9 cellular contexts compared by ENCODE assay signal in genomic region chr11:60756307-60757032, GRCh38. TPM values are rescaled to one million over a fixed set of nuclear protein-coding genes. Genes with fewer than 3 reads are reported as not detected.
DNase-seq lines count a peak whose midpoint lies in the region; ATAC-seq and TF ChIP-seq lines count a peak whose summit lies in the region.
"Had no signal": no experiment of that assay in that cellular context is flagged by ENCODE, and none has a peak within 500 bp of the region (broad histone marks: within the 10 kb centered on the region; RNA-seq: fewer than 3 reads in every experiment).

Gene MS4A15 (plus strand): TSS chr11:60756867. CDS start chr11:60763734, 6,867 bp downstream.

- TF ChIP-seq CTCF in BJ (IDR thresholded peaks at IDR 0.05; ENCODE audit: insufficient read depth, low read depth, low read length): peak; percentile 17; the same call in 1 of the 2 replicates

- peaks cover 43% of the 10 kb centered on the region for H3K27me3 Mint-ChIP-seq in activated naive CD8-positive, alpha-beta T cell treated with anti-CD3 and anti-CD28 coated beads for 36 hours

- peaks cover 6% of the 10 kb centered on the region for H3K27me3 ChIP-seq in BJ (ENCODE audit: control insufficient read depth, insufficient read depth, low read length)

- DNase-seq in BJ (ENCODE audit: low read depth) (no peak), H4 (ENCODE audit: low spot score) (peak; percentile 43), RPMI7951 (ENCODE audit: low read depth) (peak; percentile 36), iPS-NIHi7 (ENCODE audit: extremely low spot score) (peak; percentile 68), sciatic nerve (ENCODE audit: low spot score) (no peak), midbrain (lab: John Stamatoyannopoulos, UW) (no peak), amniotic stem cell (lab: John Stamatoyannopoulos, UW) (no peak)
- no peak for DNase-seq in activated naive CD8-positive, alpha-beta T cell treated with anti-CD3 and anti-CD28 coated beads for 36 hours

- H3K4me1 Mint-ChIP-seq in activated naive CD8-positive, alpha-beta T cell treated with anti-CD3 and anti-CD28 coated beads for 36 hours: no peaks in the 10 kb centered on the region

- CTCF ChIA-PET in BJ (lab: Yijun Ruan, JAX): interaction anchor here (1.0 to 1.4 kb wide), 2 partner anchors 19 to 74 kb away, joined by 3 read pairs; no protein-coding TSS in a partner anchor

- H3K36me3 Mint-ChIP-seq in activated naive CD8-positive, alpha-beta T cell treated with anti-CD3 and anti-CD28 coated beads for 36 hours: no peaks in the 10 kb centered on the region

- intact Hi-C loops in sciatic nerve (cut with DNase I): no loop called here

- no peak within 1 kb of the TSS for H3K4me3 ChIP-seq in BJ (ENCODE audit: low read depth, low read length)

- H3K9me3 Mint-ChIP-seq in activated naive CD8-positive, alpha-beta T cell treated with anti-CD3 and anti-CD28 coated beads for 36 hours: no peaks in the 10 kb centered on the region

- POLR2A ChIA-PET in BJ (lab: Charles Lee): no interaction called here

- H3K27ac Mint-ChIP-seq in activated naive CD8-positive, alpha-beta T cell treated with anti-CD3 and anti-CD28 coated beads for 36 hours: no peak within 1 kb of the TSS

- no peak within 1 kb of the TSS for H3K4me3 Mint-ChIP-seq in activated naive CD8-positive, alpha-beta T cell treated with anti-CD3 and anti-CD28 coated beads for 36 hours

- no peak for ATAC-seq in sciatic nerve

- H3K36me3 ChIP-seq in BJ (ENCODE audit: control insufficient read depth, insufficient read depth, low read length): no peaks in the 10 kb centered on the region

RNA-seq across cellular contexts. Expression of gene MS4A15, which starts in this region (rescaled TPM):
- not detected in 2 replicates for polyA plus RNA-seq in BJ (2011; rRNA removed)
- polyA minus RNA-seq in BJ (2011; rRNA and poly(A)+ RNA removed): not detected in 2 replicates
- total RNA-seq in H4 (2014; rRNA removed; shearing (Covaris generic)): not detected in 2 replicates
- total RNA-seq in RPMI7951 (2014; rRNA removed; shearing (Covaris generic)): not detected in 2 replicates
- total RNA-seq in sciatic nerve: not detected
- total RNA-seq in activated naive CD8-positive, alpha-beta T cell treated with anti-CD3 and anti-CD28 coated beads for 36 hours: not detected
- total RNA-seq: T-helper 2 cell treated with Interferon-gamma antibody and Interleukin-4, amounts not matched to agents 100 ng/mL and 5 ng/mL, for 36 hours had no signal

Comparison
In these comparisons a context has a peak if more than half of its experiments do, and no peak if none do; other contexts are left out.
1. Peak in DNase-seq in H4; RNA of the gene not detected or under 1 TPM.
2. Peak in DNase-seq in RPMI7951; RNA of the gene not detected or under 1 TPM.